8 cellular contexts compared by ENCODE assay signal in the genomic region with DNA sequence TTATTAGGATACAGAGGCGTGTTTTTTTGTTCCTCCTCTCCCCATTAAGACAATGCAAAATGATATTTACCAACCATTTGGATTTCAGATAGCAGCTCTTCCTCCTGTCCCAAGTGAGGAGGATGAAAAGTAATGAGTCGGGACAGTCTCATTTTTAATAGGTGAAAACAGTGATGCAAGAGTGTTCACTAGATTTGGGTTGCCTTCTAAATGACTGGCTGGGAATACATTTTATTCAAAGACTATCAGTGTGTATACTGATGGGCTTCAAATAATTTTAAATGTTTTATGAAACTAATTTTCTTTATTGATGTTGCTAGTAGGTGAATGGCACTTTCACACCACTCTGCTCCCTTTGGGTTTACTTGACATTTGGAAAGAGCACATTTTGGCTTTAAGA. TPM values are rescaled to one million over a fixed set of nuclear protein-coding genes. Genes with fewer than 3 reads are reported as not detected.
A peak's percentile ranks its signal among the peaks of the same experiment; 100 is the strongest.
DNase-seq lines count a peak whose midpoint lies in the region; ATAC-seq, FAIRE-seq and TF ChIP-seq lines count a peak whose summit lies in the region.

No MANE protein-coding gene starts in this region.

- no peak for DNase-seq in CD4-positive, alpha-beta memory T cell
- DNase-seq in H1 (ENCODE audit: low read depth in 1 of 2, low spot score in 2 of 2) (no peak), lower leg skin (ENCODE audit: low spot score in 2 of 2) (no peak), HK-2 (ENCODE audit: unreplicated experiment) (no peak)

- H3K79me1 ChIP-seq in H1 (ENCODE audit: low read depth, low read length), result no peaks in the 10 kb centered on the region; the same call in 1 of the 2 replicates

- H3K23me2 ChIP-seq in H1 (ENCODE audit: low read depth, low read length), result peaks cover 18% of the 10 kb centered on the region; the same call in 1 of the 2 replicates

- TF ChIP-seq CTCF in OCI-LY1 (IDR thresholded peaks at IDR 0.05; ENCODE audit: low read length) (no peak), H1 (IDR thresholded peaks at IDR 0.05; ENCODE audit: control extremely low read depth in 1 of 3, insufficient read depth in 1 of 3, low read depth in 1 of 3, low read length in 3 of 3) (no peak), neutrophil (IDR thresholded peaks at IDR 0.05) (no peak), lower leg skin (IDR thresholded peaks at IDR 0.05) (no peak)

- peak overlapping the region; percentile 75 for H3K27ac ChIP-seq in CD4-positive, alpha-beta memory T cell (ENCODE audit: low read depth, low read length)
- peak overlapping the region; percentile 86 for H3K27ac ChIP-seq in OCI-LY1 (ENCODE audit: low read depth, low read length, poor library complexity, severe bottlenecking)
- no peak overlapping the region for H3K27ac ChIP-seq in H1 (ENCODE audit: low read depth, low read length)
- H3K27ac ChIP-seq in neutrophil, result peak overlapping the region; percentile 97

- POLR2A ChIA-PET in CD4-positive, alpha-beta memory T cell (lab: Charles Lee; ENCODE audit: partially characterized antibody), result interaction anchor here (0.8 to 1.5 kb wide), 7 partner anchors 15 to 815 kb away, joined by 3 to 5 read pairs (median 3); partner anchors contain the start of gene SLC30A1
- POLR2A ChIA-PET in H1 (lab: Charles Lee; ENCODE audit: partially characterized antibody), result interaction anchor here (0.7 to 2.3 kb wide), 7 partner anchors 9 to 888 kb away, joined by 3 to 11 read pairs (median 4); no protein-coding TSS in a partner anchor

- no peak overlapping the region for H2AK5ac ChIP-seq in H1 (ENCODE audit: low read depth, low read length)

- H2BK5ac ChIP-seq in H1 (ENCODE audit: low read depth, low read length), result no peak overlapping the region

- no peak overlapping the region for H2BK15ac ChIP-seq in H1 (ENCODE audit: low read length)

- H2BK120ac ChIP-seq in H1 (replicated peaks; ENCODE audit: low read depth, low read length), result no peak overlapping the region

- no peak for TF ChIP-seq RAD21 in H1 (IDR thresholded peaks at IDR 0.05 in 1 of 2, conservative IDR thresholded peaks at IDR 0.05 in 1 of 2; ENCODE audit: low read depth in 2 of 2, low read length in 2 of 2)

- H3K27me3 ChIP-seq in CD4-positive, alpha-beta memory T cell (ENCODE audit: insufficient read depth, low read length), result no peaks in the 10 kb centered on the region
- H3K27me3 ChIP-seq in OCI-LY1 (ENCODE audit: insufficient read depth, low read length) (no peaks in the 10 kb centered on the region), H1 (replicated peaks in 1 of 4; ENCODE audit: control insufficient read depth in 3 of 4, extremely low read depth in 1 of 4, insufficient read depth in 3 of 4, low read length in 3 of 4) (no peaks in the 10 kb centered on the region), neutrophil (no peaks in the 10 kb centered on the region)

- H3K4me3 ChIP-seq in CD4-positive, alpha-beta memory T cell (ENCODE audit: low read length in 2 of 2), result peak overlapping the region in 1 of 2 donors; percentile 75
- peak overlapping the region; percentile 85 for H3K4me3 ChIP-seq in OCI-LY1 (ENCODE audit: low read depth, low read length, poor library complexity, severe bottlenecking)
- H3K4me3 ChIP-seq in H1 (ENCODE audit: extremely low read depth in 1 of 4, insufficient read depth in 2 of 4, low read depth in 3 of 4, low read length in 4 of 4), result peak overlapping the region; percentile 71 to 83 (median 75); a peak in 5 of 8 replicates
- H3K4me3 ChIP-seq in neutrophil (ENCODE audit: low read depth in 1 of 2, low read length in 1 of 2), result peak overlapping the region; percentile 88 to 90
- H3K4me3 ChIP-seq in lower leg skin (ENCODE audit: low read depth, poor library complexity, severe bottlenecking), result no peak overlapping the region

- no peak overlapping the region for H4K91ac ChIP-seq in H1 (replicated peaks; ENCODE audit: insufficient read length, low read length)

- H3K4ac ChIP-seq in H1 (replicated peaks; ENCODE audit: insufficient read length, low read depth, low read length), result no peak overlapping the region

- no peaks in the 10 kb centered on the region for H3K9me3 Mint-ChIP-seq in CD4-positive, alpha-beta memory T cell

- peak overlapping the region; percentile 70 for H3K4me2 ChIP-seq in OCI-LY1 (ENCODE audit: low read length)
- H3K4me2 ChIP-seq in H1 (ENCODE audit: insufficient read depth in 1 of 2, low read depth in 2 of 2, low read length in 2 of 2), result peak overlapping the region; percentile 86 to 92

- FAIRE-seq in H1 (lab: Jason Lieb, UNC), result no peak

- H3K4me1 ChIP-seq in CD4-positive, alpha-beta memory T cell (ENCODE audit: insufficient read depth, low read length), result peaks cover 27% of the 10 kb centered on the region
- H3K4me1 ChIP-seq in OCI-LY1 (ENCODE audit: insufficient read depth, low read length, severe bottlenecking) (peaks cover 20% of the 10 kb centered on the region), H1 (replicated peaks in 1 of 4; ENCODE audit: control insufficient read depth in 3 of 4, insufficient read depth in 4 of 4, low read length in 3 of 4) (no peaks in the 10 kb centered on the region; a peak in 1 of 7 replicates), neutrophil (ENCODE audit: control insufficient read depth in 1 of 2, insufficient read depth in 1 of 2, low read depth in 1 of 2, low read length in 1 of 2) (peaks cover 22 to 24% of the 10 kb centered on the region in 2 experiments)

- H3K9me2 ChIP-seq in OCI-LY1 (ENCODE audit: low read depth, low read length), result no peaks in the 10 kb centered on the region

- H3K56ac ChIP-seq in H1 (replicated peaks; ENCODE audit: insufficient read length, low read depth, low read length), result no peak overlapping the region

- H2AFZ ChIP-seq in OCI-LY1 (ENCODE audit: low read length) (no peak overlapping the region), H1 (ENCODE audit: low read length) (no peak overlapping the region)

- peak overlapping the region; percentile 85 to 96 (median 91) for H3K4me3 Mint-ChIP-seq in CD4-positive, alpha-beta memory T cell

- H3K4me1 Mint-ChIP-seq in CD4-positive, alpha-beta memory T cell, result peaks cover 17 to 41% (median 29%) of the 10 kb centered on the region in 4 donors

- H4K5ac ChIP-seq in H1 (ENCODE audit: insufficient read length, low read depth, low read length), result no peak overlapping the region

- H3K9ac ChIP-seq in OCI-LY1 (ENCODE audit: low read length) (peak overlapping the region; percentile 84), H1 (replicated peaks in 1 of 4; ENCODE audit: extremely low read depth in 1 of 4, low read depth in 3 of 4, low read length in 3 of 4) (peak overlapping the region in 2 of 4 experiments; percentile 7 to 41; a peak in 3 of 7 replicates)

- no peak for ATAC-seq in GM21737 (IDR thresholded peaks at IDR 0.05; ENCODE audit: unreplicated experiment)
- no peak for ATAC-seq in GM19467 (IDR thresholded peaks at IDR 0.05; ENCODE audit: unreplicated experiment)

- H3K9me3 ChIP-seq in CD4-positive, alpha-beta memory T cell (ENCODE audit: control insufficient read depth in 1 of 2, low read length in 2 of 2), result no peaks in the 10 kb centered on the region
- no peaks in the 10 kb centered on the region for H3K9me3 ChIP-seq in OCI-LY1 (ENCODE audit: low read length)
- no peaks in the 10 kb centered on the region for H3K9me3 ChIP-seq in H1 (ENCODE audit: insufficient read depth in 2 of 2, low read depth in 1 of 2, low read length in 1 of 2)
- H3K9me3 ChIP-seq in neutrophil, result no peaks in the 10 kb centered on the region

- 69% methylated on average over 2 of the region's 2 CpGs; no CpG with 5 or more reads in 1 of the 2 experiments for WGBS in H1 (ENCODE audit: extremely low coverage in 1 of 2, insufficient coverage in 1 of 2, insufficient read length in 1 of 2, insufficient replicate concordance in 2 of 2, low coverage in 1 of 2, low lambda C conversion rate in 2 of 2, missing lambda C conversion rate in 1 of 2), 2 experiments
- WGBS in lower leg skin, 2 donors, result 25 to 26% methylated on average over 2 of the region's 2 CpGs

- H3K79me2 ChIP-seq in OCI-LY1 (ENCODE audit: insufficient read depth, low read length) (peaks cover 15% of the 10 kb centered on the region; the same call in 1 of the 2 replicates), H1 (ENCODE audit: control insufficient read depth in 1 of 2, insufficient read depth in 2 of 2, low read length in 2 of 2) (peaks cover 0 to 24% of the 10 kb centered on the region in 2 experiments; a peak in 2 of 4 replicates)

- TF ChIP-seq POLR2A in H1 (IDR thresholded peaks at IDR 0.05; ENCODE audit: control extremely low read depth in 1 of 2, low read depth in 2 of 2, low read length in 2 of 2), result no peak
- TF ChIP-seq POLR2A in lower leg skin (IDR thresholded peaks at IDR 0.05), result no peak

- peak overlapping the region; percentile 40 to 97 (median 81) for H3K27ac Mint-ChIP-seq in CD4-positive, alpha-beta memory T cell

- no peak overlapping the region for H2BK12ac ChIP-seq in H1 (ENCODE audit: low read depth, low read length)

- H3K23ac ChIP-seq in H1 (ENCODE audit: insufficient read length), result no peak overlapping the region

- H3K18ac ChIP-seq in H1 (ENCODE audit: extremely low read depth, low read length), result no peak overlapping the region

- H3F3A ChIP-seq in OCI-LY1 (ENCODE audit: insufficient read depth, low read length), result no peaks in the 10 kb centered on the region

- CTCF ChIA-PET in CD4-positive, alpha-beta memory T cell (lab: Charles Lee; ENCODE audit: partially characterized antibody), result interaction anchor here (0.6 to 1.0 kb wide), 2 partner anchors 63 to 85 kb away, joined by 4 read pairs; no protein-coding TSS in a partner anchor
- CTCF ChIA-PET in H1 (lab: Charles Lee; ENCODE audit: partially characterized antibody), result interaction anchor here (1.2 kb wide), 1 partner anchor 252 kb away, joined by 3 read pairs; no protein-coding TSS in a partner anchor

- H4K20me1 ChIP-seq in OCI-LY1 (ENCODE audit: insufficient read depth, low read length), result no peaks in the 10 kb centered on the region
- peaks cover 0 to 3% of the 10 kb centered on the region in 2 experiments for H4K20me1 ChIP-seq in H1 (replicated peaks in 1 of 2; ENCODE audit: control insufficient read depth in 1 of 2, insufficient read depth in 2 of 2, low read length in 2 of 2)

- H4K8ac ChIP-seq in H1 (ENCODE audit: extremely low read depth, insufficient read depth, low read length), result no peak overlapping the region

- TF ChIP-seq EP300 in H1 (IDR thresholded peaks at IDR 0.05; ENCODE audit: borderline replicate concordance in 1 of 2, low read depth in 2 of 2, low read length in 2 of 2), result no peak

- peaks cover 7 to 32% of the 10 kb centered on the region in 2 donors for H3K36me3 Mint-ChIP-seq in CD4-positive, alpha-beta memory T cell

- H3K36me3 ChIP-seq in CD4-positive, alpha-beta memory T cell (ENCODE audit: insufficient read depth, low read length), result no peaks in the 10 kb centered on the region
- H3K36me3 ChIP-seq in OCI-LY1 (ENCODE audit: insufficient read depth, low read length) (peaks cover 21% of the 10 kb centered on the region; the same call in 1 of the 2 replicates), H1 (ENCODE audit: control insufficient read depth in 2 of 4, insufficient read depth in 4 of 4, low read length in 3 of 4) (peaks cover 0 to 15% (median 0%) of the 10 kb centered on the region in 4 experiments; a peak in 1 of 8 replicates), neutrophil (peaks cover 13% of the 10 kb centered on the region)

- intact Hi-C loops in CD4-positive, alpha-beta memory T cell (cut with micrococcal nuclease), result no loop called here
- intact Hi-C loops in lower leg skin (cut with DNase I; ENCODE audit: low total_unique reads), result no loop called here

- no peak overlapping the region for H3K14ac ChIP-seq in H1 (ENCODE audit: insufficient read length)

- H2BK20ac ChIP-seq in H1 (ENCODE audit: low read length), result no peak overlapping the region

- H3K27me3 Mint-ChIP-seq in CD4-positive, alpha-beta memory T cell, result no peaks in the 10 kb centered on the region

RNA-seq across cellular contexts. Expression of gene RCOR3, which starts 2.1 kb away (rescaled TPM):
- 10 to 100 TPM; 69.5 to 74.7 TPM for total RNA-seq in CD4-positive, alpha-beta memory T cell
- polyA plus RNA-seq in CD4-positive, alpha-beta memory T cell, result 10 to 100 TPM; 14.4 to 23.9 TPM
- total RNA-seq in H1 (2021; fragmentation: NEBNext Ultra II Directional; extraction: Animal tissue kit (Norgen Biotek cat#: 25700)), result 28.0 and 36.3 TPM in 2 replicates
- 21.4 and 27.0 TPM in 2 replicates for polyA plus RNA-seq in H1 (2011; rRNA removed)
- polyA plus RNA-seq in H1 (2011; cell fraction: cytosol; rRNA removed), result 24.8 TPM
- 74.9 TPM for polyA plus RNA-seq in H1 (2011; cell fraction: nucleus; rRNA removed)
- polyA plus RNA-seq in H1 (2012, experiment 1 of 2), result 21.3 to 27.7 TPM (median 26.3 TPM) in 4 replicates
- 2.4 TPM for polyA plus RNA-seq in H1 (2012, experiment 2 of 2)
- 24.1 TPM for polyA plus RNA-seq in H1 (2013, experiment 1 of 2)
- 21.4 TPM for polyA plus RNA-seq in H1 (2013, experiment 2 of 2)
- 42.7 and 53.9 TPM in 2 replicates for polyA minus RNA-seq in H1 (2011; rRNA and poly(A)+ RNA removed)
- 23.8 TPM for polyA minus RNA-seq in H1 (2011; cell fraction: cytosol; rRNA and poly(A)+ RNA removed)
- polyA minus RNA-seq in H1 (2011; cell fraction: nucleus; rRNA and poly(A)+ RNA removed), result 133 TPM
- total RNA-seq in lower leg skin, result 10 to 100 TPM; 28.1 to 55.0 (median 43.5) TPM
